ENCODE assay signal across 7 cellular contexts in the genomic region with DNA sequence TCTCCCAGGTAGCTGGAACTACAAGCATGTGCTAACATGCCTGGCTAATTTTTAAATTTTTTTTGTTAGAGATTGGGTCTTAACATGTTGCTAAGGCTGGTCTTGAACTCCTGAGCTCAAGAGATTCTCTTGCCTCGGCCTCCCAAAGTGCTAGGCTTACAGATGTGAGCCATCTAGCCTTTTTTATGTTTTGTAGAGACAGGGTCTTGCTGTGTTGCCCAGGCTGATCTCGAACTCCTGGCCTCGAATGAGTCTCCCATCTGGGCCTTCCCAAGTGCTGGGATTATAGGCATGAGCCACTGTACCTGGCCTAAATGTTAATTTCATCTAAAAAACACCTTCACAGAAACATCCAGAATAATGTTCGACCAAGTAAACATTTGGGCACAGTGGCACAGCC.
"Had no signal": no experiment of that assay in that cellular context is flagged by ENCODE, and none has a peak within 500 bp of the region (broad histone marks: within the 10 kb centered on the region; RNA-seq: fewer than 3 reads in every experiment).

No MANE protein-coding gene starts in this region.

- H3K27ac Mint-ChIP-seq: IgD-negative memory B cell had no signal

- H3K4me1 Mint-ChIP-seq: IgD-negative memory B cell had no signal

- FAIRE-seq: HepG2, HTR-8/SVneo had no signal

- H3K4me3 Mint-ChIP-seq: IgD-negative memory B cell had no signal

- H3K27ac ChIP-seq: HL-60 had no signal

- DNase-seq: IMR-90, KBM-7, KG1 had no signal

- H3K27me3 Mint-ChIP-seq: IgD-negative memory B cell had no signal

- ATAC-seq: HepG2 had no signal
